Comparison of ENCODE assay signal across 25 cellular contexts in the genomic region with DNA sequence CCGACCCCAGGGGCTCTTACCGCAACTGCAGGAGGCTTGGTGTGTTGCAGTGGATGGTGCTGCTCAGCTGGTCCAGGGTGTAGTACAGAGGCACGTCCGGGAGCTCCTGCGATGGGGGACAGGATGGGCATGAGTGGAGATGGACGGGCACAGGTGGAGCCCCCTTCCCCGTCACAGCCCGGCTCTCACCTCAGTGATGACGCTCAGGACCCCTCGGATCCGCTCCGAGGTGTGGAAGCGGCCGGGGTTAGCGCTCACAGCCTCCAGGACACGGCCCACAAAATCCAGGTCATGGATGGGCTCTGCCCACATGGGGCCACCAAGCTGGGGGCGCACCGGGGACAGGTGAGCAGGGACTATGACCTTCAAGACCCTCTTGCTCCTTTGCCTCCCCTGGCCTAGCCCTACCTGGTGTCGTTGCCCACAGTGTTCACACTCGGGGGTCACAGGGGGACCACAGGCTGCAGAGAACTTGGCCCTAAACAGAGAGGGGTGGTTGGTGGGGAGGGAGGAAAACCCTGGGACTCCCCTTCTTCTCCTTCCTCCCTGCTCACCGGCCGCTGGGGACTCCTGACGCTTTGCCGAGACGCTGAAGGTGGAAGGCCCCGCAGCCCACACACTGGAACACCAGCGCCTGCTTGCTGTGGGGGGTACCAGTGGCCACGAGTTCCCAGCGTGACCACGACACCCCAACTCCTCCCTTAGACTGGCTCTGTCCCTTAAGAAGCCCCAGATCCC.
"Had no signal": no experiment of that assay in that cellular context is flagged by ENCODE, and none has a peak within 500 bp of the region (broad histone marks: within the 10 kb centered on the region; RNA-seq: fewer than 3 reads in every experiment).

No MANE protein-coding gene starts in this region.

- H3K4me3 ChIP-seq: colonic mucosa, neural progenitor cell, ovary, right lobe of liver, testis had no signal

- FAIRE-seq: islet of Langerhans, small intestine had no signal

- ATAC-seq: activated CD8-positive, alpha-beta T cell treated with anti-CD3 and anti-CD28 coated beads for 36 hours; activated naive CD8-positive, alpha-beta T cell treated with anti-CD3 and anti-CD28 coated beads, Interleukin-2, amount 50 U/mL, for 24 hours; foreskin keratinocyte; left cardiac atrium; naive thymus-derived CD4-positive, alpha-beta T cell; stimulated activated effector memory CD8-positive, alpha-beta T cell treated with anti-CD3 and anti-CD28 coated beads, Interleukin-12 subunit alpha, Interleukin-12 subunit beta, amount 100 ng/mL, for 72 hours had no signal

- H2AFZ ChIP-seq: neural progenitor cell had no signal

- H3K4me1 ChIP-seq: colonic mucosa, foreskin keratinocyte, neural progenitor cell, right lobe of liver, testis had no signal

- H3K36me3 ChIP-seq: colonic mucosa, neural progenitor cell, ovary had no signal

- H3K4me2 ChIP-seq: neural progenitor cell had no signal

- H3K9ac ChIP-seq: neural progenitor cell had no signal

- H3K9me3 ChIP-seq: colonic mucosa, ovary, right lobe of liver, testis had no signal

- DNase-seq: activated CD4-positive, alpha-beta T cell treated with anti-CD3 and anti-CD28 coated beads for 48 hours; activated CD4-positive, CD25-positive, alpha-beta regulatory T cell; activated CD8-positive, alpha-beta T cell treated with anti-CD3 and anti-CD28 coated beads for 36 hours; activated naive CD4-positive, alpha-beta T cell treated with Interleukin-2 at 50 U/mL for 16 hours; activated naive CD8-positive, alpha-beta T cell treated with anti-CD3 and anti-CD28 coated beads, Interleukin-2, amount 50 U/mL, for 24 hours; activated T-cell treated with anti-CD3 and anti-CD28 coated beads, Interleukin-2, amount 50 U/mL, for 1 hour; anterior cingulate cortex; brain microvascular endothelial cell; central memory CD4-positive, alpha-beta T cell; colonic mucosa; foreskin keratinocyte; glutamatergic neuron; hippocampal formation; left cardiac atrium; mesenchymal stem cell; naive thymus-derived CD4-positive, alpha-beta T cell; ovary; right lobe of liver; small intestine; stimulated activated CD4-positive, alpha-beta T cell treated with anti-CD3 and anti-CD28 coated beads, Interleukin-4, amount 100 ng/mL, for 24 hours; T1000; testis had no signal

- H3K27ac ChIP-seq: brain microvascular endothelial cell, colonic mucosa, foreskin keratinocyte, neural progenitor cell, ovary, right lobe of liver, testis had no signal

- H3K27me3 ChIP-seq: brain microvascular endothelial cell, colonic mucosa, foreskin keratinocyte, neural progenitor cell, ovary, right lobe of liver, testis had no signal
